In the genomic region with DNA sequence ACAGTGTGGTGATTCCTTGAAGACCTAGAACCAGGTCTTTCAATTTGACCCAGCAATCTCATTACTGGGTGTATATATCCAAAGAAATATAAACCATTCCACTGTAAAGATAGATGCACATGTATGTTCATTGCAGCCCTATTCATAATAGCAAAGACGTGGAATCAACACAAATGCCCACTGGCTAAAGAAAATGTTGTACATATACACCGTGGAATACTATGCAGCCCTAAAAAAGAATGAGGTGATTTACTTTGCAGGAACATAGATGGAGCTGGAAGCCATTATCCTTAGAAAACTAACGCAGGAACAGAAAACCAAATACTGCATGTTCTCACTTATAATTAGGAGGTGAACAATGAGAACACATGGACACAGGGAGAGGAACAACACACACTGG, we compare ENCODE assay signal across 11 cellular contexts.
"Had no signal": no experiment of that assay in that cellular context is flagged by ENCODE, and none has a peak within 500 bp of the region (broad histone marks: within the 10 kb centered on the region; RNA-seq: fewer than 3 reads in every experiment).

No MANE protein-coding gene starts in this region.

- H3K9ac ChIP-seq: GM23248 had no signal

- DNase-seq: GM23248, GOT3, H7, H9, HCEC 1CT, HFFc6 had no signal

- ATAC-seq: GM23338, HCT116 had no signal

- H3K36me3 ChIP-seq: HAP-1 had no signal

- H3K4me1 ChIP-seq: HAP-1 had no signal

- H3K9me3 ChIP-seq: HAP-1 had no signal

- H3K4me3 ChIP-seq: GM23248, GM23338, HAP-1 had no signal

- H3K4me2 ChIP-seq: GM23338 had no signal

- H3K27ac ChIP-seq: GM23248 had no signal

- H2AFZ ChIP-seq: GM23248, GM23338 had no signal

- FAIRE-seq: H1, H54 had no signal
